In the genomic region with DNA sequence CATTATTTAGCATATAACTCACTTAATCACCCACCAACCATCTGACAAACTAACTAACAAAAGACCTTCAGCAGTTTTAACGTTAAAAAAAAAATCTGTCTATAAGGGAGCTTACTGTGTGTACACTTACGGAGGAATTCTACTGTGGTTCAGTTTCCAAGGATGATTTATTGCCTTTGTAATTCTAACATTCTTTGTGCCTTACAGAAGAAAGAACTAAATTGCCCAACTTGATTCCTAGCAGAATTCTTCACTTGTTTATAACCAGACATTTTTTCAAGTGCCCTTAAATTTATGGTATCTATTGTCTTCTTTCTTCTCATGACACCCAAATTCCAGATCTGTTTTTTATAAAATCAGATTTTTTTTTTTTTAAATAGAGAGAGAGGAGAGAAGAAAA, we compare ENCODE assay signal across 13 cellular contexts.
DNase-seq lines count a peak whose midpoint lies in the region; ATAC-seq and TF ChIP-seq lines count a peak whose summit lies in the region.
"Had no signal": no experiment of that assay in that cellular context is flagged by ENCODE, and none has a peak within 500 bp of the region (broad histone marks: within the 10 kb centered on the region; RNA-seq: fewer than 3 reads in every experiment).

No MANE protein-coding gene starts in this region.

- H3K4me2 ChIP-seq in smooth muscle cell: peak overlapping the region; percentile 36
- H3K4me2 ChIP-seq: GM23338 had no signal

- no peaks in the 10 kb centered on the region for H3K79me2 ChIP-seq in smooth muscle cell (ENCODE audit: low read depth)

- TF ChIP-seq CTCF in RWPE2 (IDR thresholded peaks at IDR 0.05; ENCODE audit: poor library complexity, severe bottlenecking) (no peak), fibroblast of the aortic adventitia (IDR thresholded peaks at IDR 0.05; ENCODE audit: insufficient read depth, low read length) (no peak), smooth muscle cell (IDR thresholded peaks at IDR 0.05; ENCODE audit: borderline replicate concordance, insufficient read depth, poor library complexity, severe bottlenecking) (no peak), ascending aorta (IDR thresholded peaks at IDR 0.05) (no peak)

- intact Hi-C loops in ascending aorta (cut with DNase I): no loop called here

- H3K9me3 ChIP-seq in RWPE2 (ENCODE audit: severe bottlenecking) (no peaks in the 10 kb centered on the region), smooth muscle cell (replicated peaks; ENCODE audit: low read depth) (no peaks in the 10 kb centered on the region), ascending aorta (no peaks in the 10 kb centered on the region)

- peak overlapping the region; percentile 33 for H2AFZ ChIP-seq in smooth muscle cell (ENCODE audit: low read depth)
- H2AFZ ChIP-seq: GM23338 had no signal

- no peaks in the 10 kb centered on the region for H3F3A ChIP-seq in smooth muscle cell (ENCODE audit: low read depth)

- no peaks in the 10 kb centered on the region for H3K36me3 ChIP-seq in RWPE2 (ENCODE audit: low read depth)
- no peaks in the 10 kb centered on the region for H3K36me3 ChIP-seq in smooth muscle cell (ENCODE audit: low read depth)
- H3K36me3 ChIP-seq in ascending aorta: no peaks in the 10 kb centered on the region
- H3K36me3 ChIP-seq: heart right ventricle had no signal

- 17% methylated on average over 2 of the region's 2 CpGs for WGBS in smooth muscle cell (ENCODE audit: low lambda C conversion rate)

- DNase-seq in H4 (ENCODE audit: low spot score) (peak; percentile 85), RWPE2 (ENCODE audit: low spot score) (no peak), fibroblast of the aortic adventitia (ENCODE audit: low read depth) (peak; percentile 97), smooth muscle cell (lab: John Stamatoyannopoulos, UW; ENCODE audit: unreplicated experiment) (no peak), DMS153 (lab: John Stamatoyannopoulos, UW) (no peak), NCI-H748 treated with DMSO at 0.1 percent for 48 hours (lab: John Stamatoyannopoulos, UW) (no peak), pons (ENCODE audit: low spot score) (no peak), ascending aorta (ENCODE audit: low spot score in 2 of 2) (no peak)
- DNase-seq: activated T-cell treated with anti-CD3 and anti-CD28 coated beads, Interleukin-2, amount 50 U/mL, for 4 hours; central memory CD4-positive, alpha-beta T cell; heart right ventricle had no signal

- peak overlapping the region; percentile 0 for H3K9ac ChIP-seq in smooth muscle cell (ENCODE audit: low read depth)

- H3K27ac ChIP-seq in RWPE2 (ENCODE audit: poor library complexity, severe bottlenecking) (no peak overlapping the region), smooth muscle cell (ENCODE audit: low read depth) (peak overlapping the region; percentile 61), ascending aorta (no peak overlapping the region)

- H3K4me1 ChIP-seq in RWPE2 (ENCODE audit: insufficient read depth, poor library complexity, severe bottlenecking): no peaks in the 10 kb centered on the region
- H3K4me1 ChIP-seq in smooth muscle cell (ENCODE audit: low read depth): no peaks in the 10 kb centered on the region
- H3K4me1 ChIP-seq in ascending aorta: no peaks in the 10 kb centered on the region
- H3K4me1 ChIP-seq: heart right ventricle had no signal

- H4K20me1 ChIP-seq in smooth muscle cell (ENCODE audit: low read depth): no peaks in the 10 kb centered on the region

- ATAC-seq in RWPE2 (ENCODE audit: low read depth): peak; percentile 67
- ATAC-seq: activated T-cell treated with anti-CD3 and anti-CD28 coated beads, Interleukin-2, amount 50 U/mL, for 4 hours; GM23338; stimulated activated memory B cell treated with anti-CD40 and anti-IgM and Interleukin-4, amounts not matched to agents 10 μg/mL and 1 μg/mL and 100 μg/mL, for 72 hours had no signal

- H3K27me3 ChIP-seq in RWPE2 (ENCODE audit: insufficient read depth, poor library complexity, severe bottlenecking) (no peaks in the 10 kb centered on the region), smooth muscle cell (ENCODE audit: low read depth) (no peaks in the 10 kb centered on the region), ascending aorta (no peaks in the 10 kb centered on the region)
- H3K27me3 ChIP-seq: heart right ventricle had no signal

- H3K4me3 ChIP-seq in RWPE2 (ENCODE audit: severe bottlenecking) (no peak overlapping the region), fibroblast of the aortic adventitia (ENCODE audit: low read depth, low read length) (no peak overlapping the region), smooth muscle cell (no peak overlapping the region), ascending aorta (no peak overlapping the region)
- H3K4me3 ChIP-seq: GM23338, heart right ventricle had no signal

Comparison
In these comparisons a context has a peak if more than half of its experiments do, and no peak if none do; other contexts are left out.
1. DNase-seq: peak in H4 (single experiment) and fibroblast of the aortic adventitia (single experiment); none in RWPE2 (single experiment), smooth muscle cell (single experiment), DMS153 (single experiment), NCI-H748 treated with DMSO at 0.1 percent for 48 hours (single experiment), pons (single experiment) and ascending aorta (0 of 2).